In the genomic region with DNA sequence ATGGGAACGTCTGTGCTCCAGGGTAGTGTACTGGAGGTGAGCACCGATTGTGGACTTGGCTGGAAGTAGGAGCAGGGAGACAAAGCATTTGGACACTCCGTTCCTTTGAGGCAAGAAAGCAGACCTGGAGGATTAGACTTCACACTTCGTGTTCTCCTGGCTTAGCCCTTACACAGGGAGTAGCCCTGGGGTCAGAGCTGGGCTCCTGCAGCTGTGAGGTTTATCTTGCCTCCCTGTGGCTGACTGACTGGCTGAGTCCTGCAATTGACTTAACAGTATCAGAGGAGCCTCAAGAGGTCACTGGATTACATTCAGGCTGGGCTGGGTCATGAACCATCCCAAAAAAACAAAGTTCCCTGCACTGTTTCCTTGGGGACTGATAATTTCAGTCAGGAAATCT, we compare ENCODE assay signal across 16 cellular contexts. TPM values are rescaled to one million over a fixed set of nuclear protein-coding genes. Genes with fewer than 3 reads are reported as not detected.
A peak's percentile ranks its signal among the peaks of the same experiment; 100 is the strongest.
DNase-seq lines count a peak whose midpoint lies in the region; ATAC-seq and TF ChIP-seq lines count a peak whose summit lies in the region.
"Had no signal": no experiment of that assay in that cellular context is flagged by ENCODE, and none has a peak within 500 bp of the region (broad histone marks: within the 10 kb centered on the region; RNA-seq: fewer than 3 reads in every experiment).

No MANE protein-coding gene starts in this region.

- peaks cover 46% of the 10 kb centered on the region for H3K4me1 ChIP-seq in adipocyte (ENCODE audit: control insufficient read depth, insufficient read depth, low read length)

- peak overlapping the region; percentile 79 for H3K27ac Mint-ChIP-seq in type B pancreatic cell
- H3K27ac Mint-ChIP-seq: activated CD8-positive, alpha-beta T cell treated with anti-CD3 and anti-CD28 coated beads, Interleukin-2, amount 10 ng/mL, durations not matched to agents 7 days and 5 days; CD4-positive, alpha-beta T cell; dendritic cell treated with granulocyte-macrophage colony-stimulating factor and Interleukin-4, amounts not matched to agents 40 ng/mL and 50 ng/mL, for 4 days; IgD-negative memory B cell; memory B cell had no signal

- no peaks in the 10 kb centered on the region for H3K9me3 ChIP-seq in adipocyte (ENCODE audit: control insufficient read depth, low read length)

- H3K36me3 Mint-ChIP-seq in type B pancreatic cell, result peaks cover 23% of the 10 kb centered on the region

- ATAC-seq in activated CD4-positive, CD25-positive, alpha-beta regulatory T cell treated with anti-CD3 and anti-CD28 coated beads, Interleukin-2, amount 50 U/mL, for 24 hours, result no peak
- no peak for ATAC-seq in GM19023 (IDR thresholded peaks at IDR 0.05; ENCODE audit: unreplicated experiment)
- ATAC-seq: activated CD8-positive, alpha-beta T cell treated with anti-CD3 and anti-CD28 coated beads, Interleukin-2, amount 10 ng/mL, durations not matched to agents 7 days and 5 days had no signal

- peaks cover 46% of the 10 kb centered on the region for H3K36me3 ChIP-seq in adipocyte (ENCODE audit: control insufficient read depth, insufficient read depth, low read length, severe bottlenecking)

- no peaks in the 10 kb centered on the region for H3K27me3 ChIP-seq in adipocyte (replicated peaks; ENCODE audit: control insufficient read depth, insufficient read depth, low read length)

- H3K4me3 Mint-ChIP-seq in type B pancreatic cell, result peak overlapping the region; percentile 32
- H3K4me3 Mint-ChIP-seq: activated CD8-positive, alpha-beta T cell treated with anti-CD3 and anti-CD28 coated beads, Interleukin-2, amount 10 ng/mL, durations not matched to agents 7 days and 5 days; CD4-positive, alpha-beta T cell; dendritic cell treated with granulocyte-macrophage colony-stimulating factor and Interleukin-4, amounts not matched to agents 40 ng/mL and 50 ng/mL, for 4 days; IgD-negative memory B cell; memory B cell had no signal

- H3K4me1 Mint-ChIP-seq in type B pancreatic cell (ENCODE audit: unreplicated experiment), result peaks cover 57% of the 10 kb centered on the region

- peak overlapping the region; percentile 24 for H3K9ac ChIP-seq in adipocyte (ENCODE audit: low read length)

- TF ChIP-seq CTCF in fibroblast of villous mesenchyme (IDR thresholded peaks at IDR 0.05; ENCODE audit: insufficient read depth, low read depth, low read length) (no peak), type B pancreatic cell (conservative IDR thresholded peaks at IDR 0.05) (no peak), foreskin fibroblast (IDR thresholded peaks at IDR 0.05; ENCODE audit: low read depth, low read length) (no peak)

- H3K4me3 ChIP-seq in adipocyte (ENCODE audit: low read length) (no peak overlapping the region), fibroblast of villous mesenchyme (ENCODE audit: low read depth, low read length) (no peak overlapping the region), foreskin fibroblast (ENCODE audit: low read depth in 1 of 2, low read length in 2 of 2) (no peak overlapping the region)

- no peaks in the 10 kb centered on the region for H3K9me3 Mint-ChIP-seq in type B pancreatic cell
- H3K9me3 Mint-ChIP-seq: CD4-positive, alpha-beta T cell; dendritic cell treated with granulocyte-macrophage colony-stimulating factor and Interleukin-4, amounts not matched to agents 40 ng/mL and 50 ng/mL, for 4 days; IgD-negative memory B cell; memory B cell had no signal

- DNase-seq in adipocyte (ENCODE audit: low read depth) (no peak), fibroblast of villous mesenchyme (ENCODE audit: low read depth) (peak; percentile 48), mesenteric fat pad (ENCODE audit: low spot score) (peak; percentile 37), type B pancreatic cell (ENCODE audit: extremely low spot score, unreplicated experiment) (no peak), foreskin fibroblast (no peak)
- DNase-seq: activated CD8-positive, alpha-beta T cell treated with anti-CD3 and anti-CD28 coated beads, Interleukin-2, amount 10 ng/mL, durations not matched to agents 7 days and 5 days; activated naive CD4-positive, alpha-beta T cell treated with anti-CD3 and anti-CD28 coated beads, Interleukin-2, amount 50 U/mL, for 16 hours; CD4-positive, alpha-beta T cell; NCI-H1417; NCI-H510A; RPMI8226 had no signal

- H3K27me3 Mint-ChIP-seq in type B pancreatic cell, result no peaks in the 10 kb centered on the region
- H3K27me3 Mint-ChIP-seq: CD4-positive, alpha-beta T cell; dendritic cell treated with granulocyte-macrophage colony-stimulating factor and Interleukin-4, amounts not matched to agents 40 ng/mL and 50 ng/mL, for 4 days; IgD-negative memory B cell; memory B cell had no signal

RNA-seq across cellular contexts. Expression of gene MPRIP, which starts 37.1 kb away (rescaled TPM):
- total RNA-seq in fibroblast of villous mesenchyme (157 and 178 TPM in 2 replicates), mesenteric fat pad (293 TPM), type B pancreatic cell (ENCODE audit: low replicate concordance) (275 and 367 TPM in 2 replicates)

Comparison
In these comparisons a context has a peak if more than half of its experiments do, and no peak if none do; other contexts are left out.
1. DNase-seq: peak in fibroblast of villous mesenchyme (single experiment) and mesenteric fat pad (single experiment); none in adipocyte (single experiment), type B pancreatic cell (single experiment) and foreskin fibroblast (0 of 2).